18 cellular contexts compared by ENCODE assay signal in genomic region chr1:97092824-97093223, GRCh38.
DNase-seq lines count a peak whose midpoint lies in the region; ATAC-seq, FAIRE-seq and TF ChIP-seq lines count a peak whose summit lies in the region.
"Had no signal": no experiment of that assay in that cellular context is flagged by ENCODE, and none has a peak within 500 bp of the region (broad histone marks: within the 10 kb centered on the region; RNA-seq: fewer than 3 reads in every experiment).

No MANE protein-coding gene starts in this region.

- in situ Hi-C loops in GM12878 (cut with MboI), result no loop called here

- no peaks in the 10 kb centered on the region for H3K4me1 ChIP-seq in GM12878 (ENCODE audit: control insufficient read depth, insufficient read depth, low read length)

- no peak for TF ChIP-seq POLR2A in GM12878 (IDR thresholded peaks at IDR 0.05; ENCODE audit: low read depth, low read length)

- no peaks in the 10 kb centered on the region for H4K20me1 ChIP-seq in GM12878 (ENCODE audit: control insufficient read depth, insufficient read depth)
- H4K20me1 ChIP-seq: BLaER1 treated with 17β-estradiol and CSF1 and Interleukin-3, amounts not matched to agents 10 nM and 100 nM had no signal

- H3K27me3 ChIP-seq in GM12878 (replicated peaks in 1 of 2; ENCODE audit: control insufficient read depth in 2 of 2, insufficient read depth in 2 of 2, low read length in 1 of 2), result no peaks in the 10 kb centered on the region
- H3K27me3 ChIP-seq: BLaER1 treated with 17β-estradiol and CSF1 and Interleukin-3, amounts not matched to agents 10 nM and 100 nM had no signal

- POLR2A ChIA-PET in GM12878 (lab: Charles Lee), result no interaction called here

- no peak for ATAC-seq in activated T-cell treated with anti-CD3 and anti-CD28 coated beads, Interleukin-2, amount 50 U/mL, for 72 hours (replicated peaks in 1 of 2)
- peak; percentile 61 for ATAC-seq in GM12878
- ATAC-seq in natural killer cell treated with Interleukin-12 subunit alpha and Interleukin-12 subunit beta and Interleukin-15 and Interleukin-18, amount 100 ng/mL, for 72 hours, result no peak
- ATAC-seq: CD8-positive, alpha-beta T cell; HCT116 had no signal

- H3K27ac ChIP-seq in GM12878 (ENCODE audit: control insufficient read depth, insufficient read depth), result no peak overlapping the region
- H3K27ac ChIP-seq: 22Rv1; BLaER1 treated with 17β-estradiol and CSF1 and Interleukin-3, amounts not matched to agents 10 nM and 100 nM had no signal

- H3K36me3 Mint-ChIP-seq in activated T-cell treated with anti-CD3 and anti-CD28 coated beads, Interleukin-2, amount 50 U/mL, for 72 hours (ENCODE audit: insufficient read depth in 2 of 2), result peaks cover 0 to 1% of the 10 kb centered on the region in 2 donors
- peaks cover 13% of the 10 kb centered on the region for H3K36me3 Mint-ChIP-seq in natural killer cell treated with Interleukin-12 subunit alpha and Interleukin-12 subunit beta and Interleukin-15 and Interleukin-18, amount 100 ng/mL, for 72 hours

- intact Hi-C loops in GM12878 (cut with micrococcal nuclease; ENCODE audit: unreplicated experiment), result no loop called here

- CTCF ChIA-PET in GM12878 (lab: Yijun Ruan, JAX), result interaction anchor here (1.0 kb wide), 1 partner anchor 513 kb away, joined by 3 read pairs; no protein-coding TSS in a partner anchor

- H3K9me3 Mint-ChIP-seq in activated T-cell treated with anti-CD3 and anti-CD28 coated beads, Interleukin-2, amount 50 U/mL, for 72 hours, result peaks cover 0 to 2% of the 10 kb centered on the region in 2 donors
- no peaks in the 10 kb centered on the region for H3K9me3 Mint-ChIP-seq in natural killer cell treated with Interleukin-12 subunit alpha and Interleukin-12 subunit beta and Interleukin-15 and Interleukin-18, amount 100 ng/mL, for 72 hours
- H3K9me3 Mint-ChIP-seq: CD8-positive, alpha-beta T cell; HFFc6 had no signal

- no peak overlapping the region for H3K4me2 ChIP-seq in GM12878 (ENCODE audit: control insufficient read depth, insufficient read depth)
- H3K4me2 ChIP-seq: BLaER1 treated with 17β-estradiol and CSF1 and Interleukin-3, amounts not matched to agents 10 nM and 100 nM had no signal

- no peak for TF ChIP-seq RAD21 in GM12878 (IDR thresholded peaks at IDR 0.05; ENCODE audit: insufficient read depth, low read depth, low read length)

- RAD21 ChIA-PET in GM12878 (lab: Charles Lee; ENCODE audit: unreplicated experiment), result no interaction called here

- no peak overlapping the region for H2AFZ ChIP-seq in GM12878 (ENCODE audit: control insufficient read depth, low read depth, low read length)

- FAIRE-seq in GM12878 (lab: Jason Lieb, UNC), result no peak

- no peaks in the 10 kb centered on the region for H3K9me3 ChIP-seq in GM12878 (replicated peaks; ENCODE audit: control insufficient read depth, insufficient read depth, low read length)

- H3K4me3 ChIP-seq in GM12878, result no peak overlapping the region
- H3K4me3 ChIP-seq: BLaER1 treated with 17β-estradiol and CSF1 and Interleukin-3, amounts not matched to agents 10 nM and 100 nM had no signal

- H3K4me3 Mint-ChIP-seq in activated T-cell treated with anti-CD3 and anti-CD28 coated beads, Interleukin-2, amount 50 U/mL, for 72 hours, result no peak overlapping the region
- H3K4me3 Mint-ChIP-seq in natural killer cell treated with Interleukin-12 subunit alpha and Interleukin-12 subunit beta and Interleukin-15 and Interleukin-18, amount 100 ng/mL, for 72 hours, result no peak overlapping the region
- H3K4me3 Mint-ChIP-seq: B cell; CD8-positive, alpha-beta T cell; HFFc6 had no signal

- no peaks in the 10 kb centered on the region for H3K27me3 Mint-ChIP-seq in activated T-cell treated with anti-CD3 and anti-CD28 coated beads, Interleukin-2, amount 50 U/mL, for 72 hours (ENCODE audit: low read depth)
- no peaks in the 10 kb centered on the region for H3K27me3 Mint-ChIP-seq in natural killer cell treated with Interleukin-12 subunit alpha and Interleukin-12 subunit beta and Interleukin-15 and Interleukin-18, amount 100 ng/mL, for 72 hours
- H3K27me3 Mint-ChIP-seq: B cell had no signal

- TF ChIP-seq EP300 in GM12878 (IDR thresholded peaks at IDR 0.05; ENCODE audit: borderline replicate concordance in 1 of 2, control insufficient read depth in 1 of 2, low read depth in 2 of 2, low read length in 2 of 2), result no peak

- H3K27ac Mint-ChIP-seq in activated T-cell treated with anti-CD3 and anti-CD28 coated beads, Interleukin-2, amount 50 U/mL, for 72 hours, result peak overlapping the region; percentile 17
- no peak overlapping the region for H3K27ac Mint-ChIP-seq in natural killer cell treated with Interleukin-12 subunit alpha and Interleukin-12 subunit beta and Interleukin-15 and Interleukin-18, amount 100 ng/mL, for 72 hours
- H3K27ac Mint-ChIP-seq: B cell; CD8-positive, alpha-beta T cell; HFFc6 had no signal

- no peaks in the 10 kb centered on the region for H3K79me2 ChIP-seq in GM12878 (ENCODE audit: control insufficient read depth, insufficient read depth, low read length)

- SMC1A ChIA-PET in GM12878 (lab: Charles Lee; ENCODE audit: uncharacterized antibody, unreplicated experiment), result interaction anchor here (0.7 to 1.3 kb wide), 6 partner anchors 11 to 498 kb away, joined by 3 to 7 read pairs (median 4); no protein-coding TSS in a partner anchor

- no peaks in the 10 kb centered on the region for H3K4me1 Mint-ChIP-seq in activated T-cell treated with anti-CD3 and anti-CD28 coated beads, Interleukin-2, amount 50 U/mL, for 72 hours (ENCODE audit: low read depth)
- H3K4me1 Mint-ChIP-seq in natural killer cell treated with Interleukin-12 subunit alpha and Interleukin-12 subunit beta and Interleukin-15 and Interleukin-18, amount 100 ng/mL, for 72 hours (ENCODE audit: low read depth in 2 of 2), result no peaks in the 10 kb centered on the region
- H3K4me1 Mint-ChIP-seq: B cell had no signal

- no peak overlapping the region for H3K9ac ChIP-seq in GM12878 (ENCODE audit: control insufficient read depth, insufficient read depth, low read length)
- H3K9ac ChIP-seq: BLaER1 treated with 17β-estradiol and CSF1 and Interleukin-3, amounts not matched to agents 10 nM and 100 nM had no signal

- H3K36me3 ChIP-seq in GM12878 (ENCODE audit: control insufficient read depth in 2 of 2, insufficient read depth in 2 of 2, low read length in 1 of 2), result no peaks in the 10 kb centered on the region

- no peak for DNase-seq in activated T-cell treated with anti-CD3 and anti-CD28 coated beads, Interleukin-2, amount 50 U/mL, for 72 hours
- DNase-seq in activated T-cell treated with anti-CD3 and anti-CD28 coated beads for 4 hours, result no peak
- peak; percentile 22 for DNase-seq in MV-4-11 (lab: John Stamatoyannopoulos, UW)
- DNase-seq in GM12878 (ENCODE audit: low read depth, low spot score), result no peak
- DNase-seq in natural killer cell treated with Interleukin-12 subunit alpha and Interleukin-12 subunit beta and Interleukin-15 and Interleukin-18, amount 100 ng/mL, for 72 hours (ENCODE audit: low spot score), result no peak
- no peak for DNase-seq in pons (ENCODE audit: low spot score)
- DNase-seq in NCI-H446 treated with DMSO at 0.1 percent for 48 hours (lab: John Stamatoyannopoulos, UW), result no peak
- DNase-seq: Calu3; CD8-positive, alpha-beta T cell; DMS79 treated with DMSO at 0.1 percent for 48 hours; GF-D8; GOT3; H7; HFFc6 had no signal

- BruUV-seq in GM12878 (replicated peaks; lab: Mats Ljungman, UMichigan), result no TSS peak

- TF ChIP-seq CTCF in GM12878 (IDR thresholded peaks at IDR 0.05 in 2 of 3, conservative IDR thresholded peaks at IDR 0.05 in 1 of 3; ENCODE audit: control insufficient read depth in 2 of 3, extremely low read depth in 1 of 3, insufficient read depth in 1 of 3, low read depth in 3 of 3, low read length in 3 of 3), result no peak

TF ChIP-seq in GM12878, 131 proteins besides CTCF, POLR2A, EP300 and RAD21 (continues in another document):
- TF ChIP-seq PKNOX1 (IDR thresholded peaks at IDR 0.05) (no peak), SPI1 (IDR thresholded peaks at IDR 0.05; ENCODE audit: borderline replicate concordance, insufficient read depth, low read depth, low read length) (peak; percentile 70; the same call in 1 of the 2 replicates), ZNF592 (IDR thresholded peaks at IDR 0.05) (no peak), IRF4 (IDR thresholded peaks at IDR 0.05; ENCODE audit: low read depth, low read length) (no peak), RELA (IDR thresholded peaks at IDR 0.05; ENCODE audit: borderline replicate concordance, partially characterized antibody) (no peak)
